1 cellular context compared by ENCODE assay signal in genomic region chr10:5361966-5362365, GRCh38.
A peak's percentile ranks its signal among the peaks of the same experiment; 100 is the strongest.
TF ChIP-seq lines count a peak whose summit lies in the region.

No MANE protein-coding gene starts in this region.

TF ChIP-seq in K562, 482 proteins besides CTCF, POLR2A, EP300 and RAD21:
- TF ChIP-seq BDP1 (IDR thresholded peaks at IDR 0.05; ENCODE audit: insufficient read depth, insufficient read length) (no peak), ZNF586 (CRISPR knock-in tag; conservative IDR thresholded peaks at IDR 0.05) (no peak), ZSCAN32 (CRISPR knock-in tag; IDR thresholded peaks at IDR 0.05) (0 out of 2 replicates have a peak, but pooled peaks have one; percentile 30), BRF1 (IDR thresholded peaks at IDR 0.05; ENCODE audit: borderline replicate concordance, extremely low read depth, insufficient read length) (no peak), ZNF347 (CRISPR knock-in tag; IDR thresholded peaks at IDR 0.05; ENCODE audit: low read depth) (no peak), ESRRB (CRISPR knock-in tag; IDR thresholded peaks at IDR 0.05; ENCODE audit: borderline replicate concordance) (no peak)
